ENCODE assay signal across 13 cellular contexts in genomic region chr3:108117245-108117644, GRCh38. TPM values are rescaled to one million over a fixed set of nuclear protein-coding genes. Genes with fewer than 3 reads are reported as not detected.
DNase-seq lines count a peak whose midpoint lies in the region; ATAC-seq and TF ChIP-seq lines count a peak whose summit lies in the region.
"Had no signal": no experiment of that assay in that cellular context is flagged by ENCODE, and none has a peak within 500 bp of the region (broad histone marks: within the 10 kb centered on the region; RNA-seq: fewer than 3 reads in every experiment).

No MANE protein-coding gene starts in this region.

- H3K36me3 ChIP-seq in right atrium auricular region (no peaks in the 10 kb centered on the region), MG63 (no peaks in the 10 kb centered on the region)
- H3K36me3 ChIP-seq: thoracic aorta had no signal

- H3K4me3 ChIP-seq in right atrium auricular region (no peak overlapping the region), MG63 (no peak overlapping the region), choroid plexus epithelial cell (ENCODE audit: low read depth, low read length) (no peak overlapping the region)
- H3K4me3 ChIP-seq: thoracic aorta had no signal

- H3K4me3 Mint-ChIP-seq in progenitor cell of endocrine pancreas (ENCODE audit: low read depth): no peak overlapping the region
- H3K4me3 Mint-ChIP-seq: brain; T-helper 1 cell treated with Interleukin-12 subunit alpha and Interleukin-12 subunit beta and Interleukin-4 antibody, amounts not matched to agents 30 μg/mL and 1 μg/mL, for 36 hours had no signal

- no peak overlapping the region for H3K27ac ChIP-seq in right atrium auricular region
- H3K27ac ChIP-seq: thoracic aorta had no signal

- intact Hi-C loops in left ventricle myocardium superior (cut with micrococcal nuclease): no loop called here

- H3K4me1 ChIP-seq in right atrium auricular region: no peaks in the 10 kb centered on the region

- ATAC-seq in left ventricle myocardium superior (peak; percentile 62), GM19351 (IDR thresholded peaks at IDR 0.05; ENCODE audit: unreplicated experiment) (no peak), GM21360 (IDR thresholded peaks at IDR 0.05; ENCODE audit: unreplicated experiment) (no peak), HG03039 (IDR thresholded peaks at IDR 0.05; ENCODE audit: unreplicated experiment) (no peak)

- no peaks in the 10 kb centered on the region for H3K9me3 Mint-ChIP-seq in progenitor cell of endocrine pancreas (ENCODE audit: low read depth)

- TF ChIP-seq CTCF in right atrium auricular region (IDR thresholded peaks at IDR 0.05) (no peak), choroid plexus epithelial cell (conservative IDR thresholded peaks at IDR 0.05; ENCODE audit: low read depth, low read length) (no peak), progenitor cell of endocrine pancreas (IDR thresholded peaks at IDR 0.05; ENCODE audit: unreplicated experiment) (no peak)

- no peak for DNase-seq in left ventricle myocardium superior
- DNase-seq in right atrium auricular region (ENCODE audit: low spot score): no peak
- peak; percentile 28 for DNase-seq in MG63
- peak; percentile 24 for DNase-seq in choroid plexus epithelial cell (ENCODE audit: low read depth)
- DNase-seq in progenitor cell of endocrine pancreas (ENCODE audit: low spot score, unreplicated experiment): no peak
- DNase-seq: activated CD8-positive, alpha-beta memory T cell treated with anti-CD3 and anti-CD28 coated beads, Interleukin-2, amount 50 U/mL, for 4 hours; NCI-H1436 had no signal

- H3K36me3 Mint-ChIP-seq in progenitor cell of endocrine pancreas (ENCODE audit: insufficient read depth): no peaks in the 10 kb centered on the region
- H3K36me3 Mint-ChIP-seq: brain had no signal

- no peak overlapping the region for H3K27ac Mint-ChIP-seq in progenitor cell of endocrine pancreas
- H3K27ac Mint-ChIP-seq: T-helper 1 cell treated with Interleukin-12 subunit alpha and Interleukin-12 subunit beta and Interleukin-4 antibody, amounts not matched to agents 30 μg/mL and 1 μg/mL, for 36 hours had no signal

- H3K9me3 ChIP-seq in right atrium auricular region (no peaks in the 10 kb centered on the region), MG63 (no peaks in the 10 kb centered on the region)
- H3K9me3 ChIP-seq: thoracic aorta had no signal

- no peaks in the 10 kb centered on the region for H3K4me1 Mint-ChIP-seq in progenitor cell of endocrine pancreas (ENCODE audit: low read depth)

- H3K27me3 Mint-ChIP-seq in progenitor cell of endocrine pancreas: peaks cover 2% of the 10 kb centered on the region
- H3K27me3 Mint-ChIP-seq: brain had no signal

- no peaks in the 10 kb centered on the region for H3K27me3 ChIP-seq in right atrium auricular region
- no peaks in the 10 kb centered on the region for H3K27me3 ChIP-seq in MG63

RNA-seq across cellular contexts. Expression of gene CD47, which starts 26.4 kb away (rescaled TPM):
- 37.7 TPM for total RNA-seq in left ventricle myocardium superior
- total RNA-seq in right atrium auricular region: 10 to 100 TPM; 52.1 to 92.2 TPM
- total RNA-seq in MG63 (2014; rRNA removed; shearing (Covaris generic); ENCODE audit: low replicate concordance): 69.0 and 158 TPM in 2 replicates
- total RNA-seq in progenitor cell of endocrine pancreas: 55.1 and 65.3 TPM in 2 replicates

Comparison
In these comparisons a context has a peak if more than half of its experiments do, and no peak if none do; other contexts are left out.
1. DNase-seq: peak in MG63 (single experiment) and choroid plexus epithelial cell (single experiment); none in left ventricle myocardium superior (single experiment), right atrium auricular region (single experiment) and progenitor cell of endocrine pancreas (single experiment).